Comparison of ENCODE assay signal across 28 cellular contexts in genomic region chr1:33171993-33172813, GRCh38. TPM values are rescaled to one million over a fixed set of nuclear protein-coding genes. Genes with fewer than 3 reads are reported as not detected.
A peak's percentile ranks its signal among the peaks of the same experiment; 100 is the strongest.
DNase-seq lines count a peak whose midpoint lies in the region; ATAC-seq, FAIRE-seq and TF ChIP-seq lines count a peak whose summit lies in the region.
"Had no signal": no experiment of that assay in that cellular context is flagged by ENCODE, and none has a peak within 500 bp of the region (broad histone marks: within the 10 kb centered on the region; RNA-seq: fewer than 3 reads in every experiment).

No MANE protein-coding gene starts in this region.

- H3K4me2 ChIP-seq in K562 (ENCODE audit: insufficient read depth, low read length) (no peak overlapping the region), H9 (ENCODE audit: insufficient read depth, insufficient read length, low read length) (no peak overlapping the region)

- H3K4me1 ChIP-seq in K562 (replicated peaks in 1 of 2; ENCODE audit: control insufficient read depth in 2 of 2, insufficient read depth in 2 of 2, low read length in 2 of 2) (peaks cover 0 to 3% of the 10 kb centered on the region in 2 experiments; a peak in 1 of 5 replicates), ascending aorta (no peaks in the 10 kb centered on the region), H9 (ENCODE audit: insufficient read depth, low read length) (no peaks in the 10 kb centered on the region)
- H3K4me1 ChIP-seq: transverse colon had no signal

- H2BK15ac ChIP-seq in H9 (ENCODE audit: low read depth, low read length): no peak overlapping the region

- no TSS peak for BruUV-seq in K562 (replicated peaks; lab: Mats Ljungman, UMichigan)

- TF ChIP-seq CTCF in K562 (IDR thresholded peaks at IDR 0.05 in 2 of 3, conservative IDR thresholded peaks at IDR 0.05 in 1 of 3; ENCODE audit: insufficient read depth in 2 of 3, low read depth in 1 of 3, low read length in 3 of 3): no peak
- TF ChIP-seq CTCF in ascending aorta (IDR thresholded peaks at IDR 0.05): no peak
- no peak for TF ChIP-seq CTCF in H9 (conservative IDR thresholded peaks at IDR 0.05)

- H3K27ac Mint-ChIP-seq in H9: peak overlapping the region in 1 of 3 experiments; percentile 39; a peak in 1 of 7 replicates
- H3K27ac Mint-ChIP-seq: CD8-positive, alpha-beta T cell; dendritic cell treated with granulocyte-macrophage colony-stimulating factor and Interleukin-4, amounts not matched to agents 40 ng/mL and 50 ng/mL, for 4 days had no signal

- no peak for TF ChIP-seq RAD21 in K562 (CRISPR knock-in tag; conservative IDR thresholded peaks at IDR 0.05 in 1 of 2, IDR thresholded peaks at IDR 0.05 in 1 of 2)

- H2BK12ac ChIP-seq in H9 (ENCODE audit: insufficient read length, low read depth, low read length): no peak overlapping the region

- peaks cover 1% of the 10 kb centered on the region; the same call in 1 of the 2 replicates for H3K27me3 Mint-ChIP-seq in H9 (ENCODE audit: low read depth)
- H3K27me3 Mint-ChIP-seq: dendritic cell treated with granulocyte-macrophage colony-stimulating factor and Interleukin-4, amounts not matched to agents 40 ng/mL and 50 ng/mL, for 4 days had no signal

- no peaks in the 10 kb centered on the region for H3K23me2 ChIP-seq in H9 (ENCODE audit: insufficient read length, low read depth, low read length, poor library complexity, severe bottlenecking)

- no peak; the same call in 2 of the 3 replicates for ATAC-seq in K562
- ATAC-seq: activated T-cell treated with anti-CD3 and anti-CD28 coated beads, Interleukin-2, amount 50 U/mL, for 4 hours; CD8-positive, alpha-beta T cell had no signal

- H3K9me3 ChIP-seq in K562 (replicated peaks; ENCODE audit: control insufficient read depth, insufficient read depth, low read depth, low read length) (no peaks in the 10 kb centered on the region), ascending aorta (no peaks in the 10 kb centered on the region), H9 (ENCODE audit: control insufficient read depth, low read depth, low read length) (no peaks in the 10 kb centered on the region)
- H3K9me3 ChIP-seq: sigmoid colon, SJCRH30, stomach, transverse colon had no signal

- FAIRE-seq in K562 (lab: Jason Lieb, UNC): no peak
- FAIRE-seq: TTC549 had no signal

- peaks cover 26 to 29% of the 10 kb centered on the region in 2 experiments for H3K4me1 Mint-ChIP-seq in H9

- H3K56ac ChIP-seq in H9 (ENCODE audit: insufficient read length, low read depth, low read length): no peak overlapping the region

- TF ChIP-seq POLR2A in K562 (conservative IDR thresholded peaks at IDR 0.05): no peak

- H3K36me3 Mint-ChIP-seq in H9 (ENCODE audit: insufficient read depth in 1 of 3, low read depth in 3 of 3): peaks cover 2 to 4% (median 3%) of the 10 kb centered on the region in 3 experiments; a peak in 3 of 7 replicates

- H4K20me1 ChIP-seq in K562 (replicated peaks; ENCODE audit: control insufficient read depth, insufficient read depth, low read length) (peaks cover 12% of the 10 kb centered on the region; the same call in 1 of the 2 replicates), H9 (ENCODE audit: control insufficient read depth, insufficient read depth, insufficient read length) (no peaks in the 10 kb centered on the region)

- H3K9ac ChIP-seq in K562 (ENCODE audit: insufficient read depth in 1 of 2, low read depth in 2 of 2, low read length in 2 of 2) (no peak overlapping the region), H9 (ENCODE audit: extremely low read depth, insufficient read length, low read length) (no peak overlapping the region)

- no peak overlapping the region for H4K8ac ChIP-seq in H9 (replicated peaks; ENCODE audit: insufficient read length, low read depth, low read length)

- no peak overlapping the region for H2BK5ac ChIP-seq in H9 (ENCODE audit: insufficient read length, low read length)

- in situ Hi-C loops in K562 (cut with MboI): no loop called here

- H3K23ac ChIP-seq in H9 (ENCODE audit: insufficient read length, low read depth, low read length): no peak overlapping the region

- H3K79me1 ChIP-seq in H9 (ENCODE audit: insufficient read depth, low read depth, low read length, poor library complexity, severe bottlenecking): no peaks in the 10 kb centered on the region

- no peak for TF ChIP-seq EP300 in K562 (IDR thresholded peaks at IDR 0.05; ENCODE audit: low read length)

- H3K4me3 Mint-ChIP-seq in H9: no peak overlapping the region
- H3K4me3 Mint-ChIP-seq: activated T-cell treated with anti-CD3 and anti-CD28 coated beads, Interleukin-2, amount 50 U/mL, for 4 hours; CD8-positive, alpha-beta T cell; dendritic cell treated with granulocyte-macrophage colony-stimulating factor and Interleukin-4, amounts not matched to agents 40 ng/mL and 50 ng/mL, for 4 days; neural crest cell had no signal

- intact Hi-C loops in K562 (cut with micrococcal nuclease) (no loop called here), ascending aorta (cut with DNase I) (no loop called here)

- POLR2A ChIA-PET in K562 (lab: Yijun Ruan, JAX): interaction anchor here (0.6 to 1.7 kb wide), 3 partner anchors 10 to 1196 kb away, joined by 3 to 5 read pairs (median 3); no protein-coding TSS in a partner anchor

- no peak overlapping the region for H2BK120ac ChIP-seq in H9 (ENCODE audit: low read depth, low read length, poor library complexity, severe bottlenecking)

- no peak overlapping the region for H4K5ac ChIP-seq in H9 (ENCODE audit: insufficient read length, low read depth, low read length)

- H3K4me3 ChIP-seq in K562 (no peak overlapping the region), ascending aorta (no peak overlapping the region)
- H3K4me3 ChIP-seq: cardiac muscle cell, sigmoid colon, SJCRH30, stomach, transverse colon had no signal

- no peak overlapping the region for H3T11ph ChIP-seq in H9 (ENCODE audit: low read length)

- H2BK20ac ChIP-seq in H9 (ENCODE audit: low read depth, low read length, poor library complexity, severe bottlenecking): no peak overlapping the region

- H3K27ac ChIP-seq in K562 (ENCODE audit: extremely low read depth, low read depth, low read length) (no peak overlapping the region), temporal lobe (ENCODE audit: low read depth, low read length) (peak overlapping the region; percentile 67), ascending aorta (no peak overlapping the region), H9 (ENCODE audit: insufficient read length, low read depth, low read length) (no peak overlapping the region)
- H3K27ac ChIP-seq: 22Rv1, cardiac muscle cell, sigmoid colon, SJCRH30, stomach, transverse colon had no signal

- no peak overlapping the region for H2AFZ ChIP-seq in K562 (ENCODE audit: low read depth, low read length)
- no peak overlapping the region for H2AFZ ChIP-seq in H9 (ENCODE audit: low read length)

- no peak overlapping the region for H3K18ac ChIP-seq in H9 (ENCODE audit: insufficient read length, low read depth, low read length)

- H3K27me3 ChIP-seq in K562 (ENCODE audit: control insufficient read depth in 2 of 2, insufficient read depth in 2 of 2, low read length in 2 of 2) (peaks cover 2 to 46% of the 10 kb centered on the region in 2 experiments; a peak in 3 of 5 replicates), ascending aorta (no peaks in the 10 kb centered on the region), H9 (ENCODE audit: insufficient read depth, low read length) (no peaks in the 10 kb centered on the region)
- H3K27me3 ChIP-seq: cardiac muscle cell, sigmoid colon, SJCRH30, stomach, transverse colon had no signal

- peak; percentile 18 for DNase-seq in NCI-H510A (lab: John Stamatoyannopoulos, UW)
- DNase-seq in NCI-H510A treated with DMSO at 0.1 percent for 48 hours (lab: John Stamatoyannopoulos, UW): no peak
- no peak for DNase-seq in K562 (ENCODE audit: extremely low read depth in 1 of 4, low spot score in 3 of 4)
- DNase-seq in left kidney (ENCODE audit: low read depth, low spot score): peak; percentile 54
- DNase-seq in kidney tubule cell (ENCODE audit: low spot score): no peak
- no peak for DNase-seq in ascending aorta (ENCODE audit: low spot score in 2 of 2)
- DNase-seq in H9: no peak
- DNase-seq: activated naive CD4-positive, alpha-beta T cell; activated T-cell treated with anti-CD3 and anti-CD28 coated beads, Interleukin-2, amount 50 U/mL, for 4 hours; amniotic stem cell; CD8-positive, alpha-beta T cell; DMS 273 treated with DMSO at 0.1 percent for 48 hours; KBM-7; left ventricle myocardium superior; MM.1S; NCI-H1436 treated with DMSO at 0.1 percent for 48 hours; NCI-H524 treated with DMSO at 0.1 percent for 48 hours; sigmoid colon; SJCRH30; stimulated activated CD4-positive, alpha-beta T cell treated with anti-CD3 and anti-CD28 coated beads, Interleukin-15, amount 100 ng/mL, for 24 hours; stomach; transverse colon had no signal

- H2AK5ac ChIP-seq in H9 (ENCODE audit: insufficient read length, low read length): no peak overlapping the region

- H3K79me2 ChIP-seq in K562 (ENCODE audit: control insufficient read depth, insufficient read depth, low read length) (no peaks in the 10 kb centered on the region), H9 (ENCODE audit: insufficient read depth, low read length) (no peaks in the 10 kb centered on the region)

- no peaks in the 10 kb centered on the region for H3K9me1 ChIP-seq in K562 (ENCODE audit: control insufficient read depth, insufficient read depth, low read length)

- H3K36me3 ChIP-seq in K562 (ENCODE audit: control insufficient read depth, insufficient read depth, low read length) (no peaks in the 10 kb centered on the region), ascending aorta (peaks cover 3 to 9% of the 10 kb centered on the region in 2 donors)
- H3K36me3 ChIP-seq: cardiac muscle cell, transverse colon had no signal

- H3K14ac ChIP-seq in H9 (ENCODE audit: insufficient read depth, low read length): no peak overlapping the region

- WGBS in K562 (ENCODE audit: insufficient coverage, low coverage, missing lambda C conversion rate): 7% methylated on average over 9 of the region's 9 CpGs
- WGBS in H9 (ENCODE audit: extremely low coverage, insufficient read length, low lambda C conversion rate): no CpG with 5 or more reads among the region's 9 CpGs

- H4K91ac ChIP-seq in H9 (ENCODE audit: insufficient read length, low read depth, low read length): no peak overlapping the region

- CTCF ChIA-PET in K562 (lab: Yijun Ruan, JAX; ENCODE audit: low intra/inter-chr PET ratio): no interaction called here

- no peaks in the 10 kb centered on the region for H3K9me3 Mint-ChIP-seq in H9
- H3K9me3 Mint-ChIP-seq: activated T-cell treated with anti-CD3 and anti-CD28 coated beads, Interleukin-2, amount 50 U/mL, for 4 hours; CD8-positive, alpha-beta T cell; dendritic cell treated with granulocyte-macrophage colony-stimulating factor and Interleukin-4, amounts not matched to agents 40 ng/mL and 50 ng/mL, for 4 days; neural crest cell had no signal

- H3K4ac ChIP-seq in H9 (ENCODE audit: low read depth, low read length): no peak overlapping the region

RNA-seq across cellular contexts. Expression of gene TRIM62, which starts 9.6 kb away (rescaled TPM):
- 1.6 and 2.5 TPM in 2 replicates for total RNA-seq in K562 (2011; cell fraction: chromatin; rRNA removed; ENCODE audit: low replicate concordance)
- total RNA-seq in K562 (2011; cell fraction: nucleolus; rRNA removed): 1.4 and 2.3 TPM in 2 replicates
- 1.7 and 2.3 TPM in 2 replicates for total RNA-seq in K562 (2011; cell fraction: nucleoplasm; rRNA removed)
- total RNA-seq in K562 (2014; rRNA removed): 0.94 and 1.5 TPM in 2 replicates
- 0.26 and 0.36 TPM in 2 replicates for total RNA-seq in K562 (2014; rRNA removed; fragmentation: Illumina TruSeq; extraction: Trizol)
- total RNA-seq in K562 (2015; rRNA removed; fragmentation: Illumina TruSeq; extraction: Trizol): 0.22 and 0.60 TPM in 2 replicates
- 2.2 and 2.3 TPM in 2 replicates for total RNA-seq in K562 (2021)
- 0.18 and 0.41 TPM in 2 replicates for polyA plus RNA-seq in K562 (2011; rRNA removed)
- polyA plus RNA-seq in K562 (2011; cell fraction: cytosol; rRNA removed): 0.25 and 0.70 TPM in 2 replicates
- polyA plus RNA-seq in K562 (2011; cell fraction: nucleus; rRNA removed): 0.83 and 2.1 TPM in 2 replicates
- 1.4 and 2.9 TPM in 2 replicates for polyA plus RNA-seq in K562 (2012)
- 1.3 and 1.4 TPM in 2 replicates for polyA plus RNA-seq in K562 (2014; fragmentation: Illumina TruSeq; extraction: Trizol)
- polyA plus RNA-seq in K562 (2014; fragmentation: Nextera tagmentation; extraction: Ambion mirVana): under 1 TPM; 0.27 to 0.62 TPM
- polyA plus RNA-seq in K562 (2014; rRNA removed): 0.52 and 0.58 TPM in 2 replicates
- 0.11 and 0.15 TPM in 2 replicates for polyA minus RNA-seq in K562 (2011; rRNA and poly(A)+ RNA removed)
- polyA minus RNA-seq in K562 (2011; cell fraction: cytosol; rRNA and poly(A)+ RNA removed): 0.73 and 0.95 TPM in 2 replicates
- polyA minus RNA-seq in K562 (2011; cell fraction: nucleus; rRNA and poly(A)+ RNA removed): 0.40 and 1.1 TPM in 2 replicates
- total RNA-seq in temporal lobe: 6.1 TPM
- 18.1 TPM for total RNA-seq in ascending aorta
- 6.9 and 7.3 TPM in 2 replicates for total RNA-seq in H9 (2021)

Comparison
In these comparisons a context has a peak if more than half of its experiments do, and no peak if none do; other contexts are left out.
1. DNase-seq: peak in NCI-H510A (single experiment) and left kidney (single experiment); none in NCI-H510A treated with DMSO at 0.1 percent for 48 hours (single experiment), K562 (0 of 4), kidney tubule cell (single experiment), ascending aorta (0 of 2) and H9 (single experiment).